Comparison of ENCODE assay signal across 10 cellular contexts in the genomic region with DNA sequence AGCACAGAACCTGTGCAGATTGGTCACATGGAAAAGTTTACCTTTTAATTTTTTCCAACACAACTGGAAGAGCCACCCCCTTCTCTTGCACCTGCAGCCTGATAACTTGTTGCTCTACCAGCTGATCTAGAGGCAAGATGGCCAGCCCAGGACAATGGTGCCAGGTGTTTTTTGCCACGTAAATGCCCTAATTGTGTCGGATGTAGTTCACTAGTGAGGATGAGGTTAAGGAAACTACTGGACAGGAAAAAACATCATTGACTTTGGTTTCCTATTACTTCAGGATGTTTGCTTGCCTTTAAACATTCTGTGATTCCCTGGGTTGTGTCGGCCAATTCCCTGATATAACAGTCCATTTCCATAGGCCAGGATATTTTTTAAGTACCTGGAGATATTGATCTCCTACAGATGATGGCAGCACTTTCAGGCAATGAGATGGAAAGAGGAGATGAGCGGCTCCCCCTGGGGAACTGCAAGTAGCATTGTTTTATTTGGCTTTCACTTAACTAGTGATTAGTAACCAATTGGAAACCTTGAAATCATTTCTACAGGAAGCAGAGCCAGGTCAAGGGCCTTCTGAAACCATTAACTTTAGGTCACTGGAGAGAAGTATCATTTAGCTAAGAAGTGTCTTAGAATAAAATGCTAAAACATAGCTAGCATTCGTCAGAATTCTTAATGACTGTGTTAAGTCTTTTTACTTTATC.
DNase-seq lines count a peak whose midpoint lies in the region; ATAC-seq lines count a peak whose summit lies in the region.
"Had no signal": no experiment of that assay in that cellular context is flagged by ENCODE, and none has a peak within 500 bp of the region (broad histone marks: within the 10 kb centered on the region; RNA-seq: fewer than 3 reads in every experiment).

No MANE protein-coding gene starts in this region.

- ATAC-seq in GM21825 (IDR thresholded peaks at IDR 0.05; ENCODE audit: unreplicated experiment) (peak; percentile 89), HG02840 (IDR thresholded peaks at IDR 0.05; ENCODE audit: low FRiP score, unreplicated experiment) (no peak)

- DNase-seq in Caki2 (ENCODE audit: low read depth) (peak; percentile 87), NCI-H2029 treated with DMSO at 0.1 percent for 48 hours (lab: John Stamatoyannopoulos, UW) (peak; percentile 90), glomerular endothelial cell (ENCODE audit: extremely low read depth, low read depth, low spot score) (peak; percentile 16), epidermal melanocyte (ENCODE audit: insufficient read length, low spot score) (no peak), OCI-M2 (lab: John Stamatoyannopoulos, UW; ENCODE audit: unreplicated experiment) (no peak), superior temporal gyrus (ENCODE audit: extremely low spot score) (no peak)
- DNase-seq: GF-D8; stimulated activated CD4-positive, alpha-beta T cell treated with anti-CD3 and anti-CD28 coated beads, Interleukin-12 subunit alpha, Interleukin-12 subunit beta, amount 100 ng/mL, for 4 hours had no signal

- in situ Hi-C loops in Caki2 (cut with HindIII; ENCODE audit: low pct_unique_long_range_greater_than_20kb, low sequenced_read_pairs), result no loop called here

Comparison
In these comparisons a context has a peak if more than half of its experiments do, and no peak if none do; other contexts are left out.
1. DNase-seq: peak in Caki2 (single experiment), NCI-H2029 treated with DMSO at 0.1 percent for 48 hours (single experiment) and glomerular endothelial cell (single experiment); none in epidermal melanocyte (single experiment), OCI-M2 (single experiment) and superior temporal gyrus (single experiment).